ENCODE assay signal across 29 cellular contexts in the genomic region with DNA sequence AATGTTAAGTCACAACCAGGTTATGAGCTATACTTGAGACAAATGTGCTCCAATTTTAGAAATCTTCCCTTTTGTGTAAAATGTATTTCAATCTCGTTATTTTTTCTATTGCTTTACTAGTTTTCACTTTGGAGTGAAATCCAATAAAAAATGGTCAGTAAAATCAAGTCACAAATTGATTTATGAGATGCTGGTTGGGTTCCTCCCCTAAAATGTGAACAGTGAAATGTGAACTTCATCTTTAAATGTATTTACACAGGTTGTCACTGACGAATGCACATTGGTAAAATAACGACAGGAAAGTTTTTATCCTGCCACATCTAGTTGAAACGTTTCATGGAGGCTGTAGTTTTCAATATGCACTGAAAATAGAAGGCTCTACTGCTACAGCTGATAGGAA. TPM values are rescaled to one million over a fixed set of nuclear protein-coding genes. Genes with fewer than 3 reads are reported as not detected.
DNase-seq lines count a peak whose midpoint lies in the region; ATAC-seq and TF ChIP-seq lines count a peak whose summit lies in the region.
"Had no signal": no experiment of that assay in that cellular context is flagged by ENCODE, and none has a peak within 500 bp of the region (broad histone marks: within the 10 kb centered on the region; RNA-seq: fewer than 3 reads in every experiment).

No MANE protein-coding gene starts in this region.

- H3K4me3 ChIP-seq in HEK293 (ENCODE audit: low read depth, low read length) = no peak overlapping the region
- no peak overlapping the region for H3K4me3 ChIP-seq in brain microvascular endothelial cell (ENCODE audit: low read depth, low read length)
- H3K4me3 ChIP-seq: BLaER1 treated with 17β-estradiol and CSF1 and Interleukin-3, amounts not matched to agents 10 nM and 100 nM; GM12878; GM23338; HAP-1 had no signal

- in situ Hi-C loops in brain microvascular endothelial cell (cut with HindIII; ENCODE audit: low pct_ligation_motif_present, low sequenced_read_pairs) = no loop called here

- no peaks in the 10 kb centered on the region for H3K9me3 ChIP-seq in HEK293 (ENCODE audit: control insufficient read depth, insufficient read depth, low read depth, low read length)
- no peaks in the 10 kb centered on the region for H3K9me3 ChIP-seq in T-helper 17 cell (ENCODE audit: control insufficient read depth, low read length, poor library complexity, severe bottlenecking)
- H3K9me3 ChIP-seq: BLaER1 treated with 17β-estradiol and CSF1 and Interleukin-3, amounts not matched to agents 10 nM and 100 nM; HAP-1; SK-N-SH had no signal

- H3K4me1 ChIP-seq in HEK293 (ENCODE audit: control insufficient read depth, insufficient read depth, low read length) = peaks cover 18% of the 10 kb centered on the region

- CTCF ChIA-PET in HEK293 (lab: Yijun Ruan, JAX) = no interaction called here

- H3K27ac Mint-ChIP-seq in activated T-cell treated with anti-CD3 and anti-CD28 coated beads, Interleukin-2, amount 50 U/mL, for 72 hours = peak overlapping the region; percentile 65
- H3K27ac Mint-ChIP-seq in T-helper 17 cell = peak overlapping the region; percentile 24
- H3K27ac Mint-ChIP-seq: GM23338, IgD-negative memory B cell had no signal

- peaks cover 6 to 10% of the 10 kb centered on the region in 2 donors for H3K9me3 Mint-ChIP-seq in activated T-cell treated with anti-CD3 and anti-CD28 coated beads, Interleukin-2, amount 50 U/mL, for 72 hours
- H3K9me3 Mint-ChIP-seq: GM23338, IgD-negative memory B cell had no signal

- H3K36me3 ChIP-seq in HEK293 (ENCODE audit: control insufficient read depth in 2 of 2, insufficient read depth in 1 of 2, low read length in 2 of 2) (no peaks in the 10 kb centered on the region), brain microvascular endothelial cell (replicated peaks) (no peaks in the 10 kb centered on the region)
- H3K36me3 ChIP-seq: HAP-1 had no signal

- ATAC-seq in activated T-cell treated with anti-CD3 and anti-CD28 coated beads, Interleukin-2, amount 50 U/mL, for 72 hours (replicated peaks in 1 of 2) = no peak
- ATAC-seq in T-helper 17 cell = no peak
- ATAC-seq: GM12878, GM23338, PC-3 had no signal

- TF ChIP-seq CTCF in HEK293 (tag by site-specific recombination; IDR thresholded peaks at IDR 0.05) = no peak
- TF ChIP-seq CTCF in brain microvascular endothelial cell (IDR thresholded peaks at IDR 0.05; ENCODE audit: low read depth, low read length, missing control alignments) = no peak

- H3K4me1 Mint-ChIP-seq in activated T-cell treated with anti-CD3 and anti-CD28 coated beads, Interleukin-2, amount 50 U/mL, for 72 hours (ENCODE audit: low read depth) = peaks cover 62% of the 10 kb centered on the region
- H3K4me1 Mint-ChIP-seq in T-helper 17 cell = peaks cover 33% of the 10 kb centered on the region

- peaks cover 11 to 12% of the 10 kb centered on the region in 2 donors for H3K36me3 Mint-ChIP-seq in activated T-cell treated with anti-CD3 and anti-CD28 coated beads, Interleukin-2, amount 50 U/mL, for 72 hours (ENCODE audit: insufficient read depth in 2 of 2)
- no peaks in the 10 kb centered on the region for H3K36me3 Mint-ChIP-seq in T-helper 17 cell (ENCODE audit: low read depth)

- H3K4me3 Mint-ChIP-seq in activated T-cell treated with anti-CD3 and anti-CD28 coated beads, Interleukin-2, amount 50 U/mL, for 72 hours = peak overlapping the region in 1 of 2 donors; percentile 14
- H3K4me3 Mint-ChIP-seq in T-helper 17 cell = no peak overlapping the region
- H3K4me3 Mint-ChIP-seq: GM23338, IgD-negative memory B cell had no signal

- H3K27ac ChIP-seq in HEK293 (ENCODE audit: extremely low read depth, low read depth, low read length) (no peak overlapping the region), brain microvascular endothelial cell (no peak overlapping the region)
- H3K27ac ChIP-seq: BLaER1 treated with 17β-estradiol and CSF1 and Interleukin-3, amounts not matched to agents 10 nM and 100 nM had no signal

- POLR2A ChIA-PET in HEK293 (lab: Yijun Ruan, JAX) = no interaction called here

- no peak for DNase-seq in activated T-cell treated with anti-CD3 and anti-CD28 coated beads, Interleukin-2, amount 50 U/mL, for 72 hours
- DNase-seq in activated T-cell treated with anti-CD3 and anti-CD28 coated beads for 4 hours = no peak
- DNase-seq in T-helper 17 cell = no peak
- peak; percentile 21 for DNase-seq in retina
- DNase-seq in brain microvascular endothelial cell = no peak
- DNase-seq in LoVo (ENCODE audit: low spot score) = no peak
- DNase-seq in dermis blood vessel endothelial cell = no peak
- DNase-seq: AML-193; CD4-positive, alpha-beta memory T cell; COR-L47; EL; GDM1; NCI-H1092 treated with DMSO at 0.1 percent for 48 hours; NCI-H1436; NCI-H187; NCI-H2081 treated with DMSO at 0.1 percent for 48 hours; NCI-H2171 treated with DMSO at 0.1 percent for 48 hours; NCI-H345; NCI-H524; NCI-H748 treated with DMSO at 0.1 percent for 48 hours; NK-92 treated with Interleukin-12 subunit alpha and Interleukin-12 subunit beta, amount 100 ng/mL, for 24 hours; PC-3; SK-N-SH had no signal

- H3K27me3 Mint-ChIP-seq in activated T-cell treated with anti-CD3 and anti-CD28 coated beads, Interleukin-2, amount 50 U/mL, for 72 hours (ENCODE audit: low read depth) = no peaks in the 10 kb centered on the region
- no peaks in the 10 kb centered on the region for H3K27me3 Mint-ChIP-seq in T-helper 17 cell
- H3K27me3 Mint-ChIP-seq: CD4-positive, alpha-beta memory T cell; IgD-negative memory B cell had no signal

- no peaks in the 10 kb centered on the region for H3K27me3 ChIP-seq in brain microvascular endothelial cell (replicated peaks)
- H3K27me3 ChIP-seq: BLaER1 treated with 17β-estradiol and CSF1 and Interleukin-3, amounts not matched to agents 10 nM and 100 nM had no signal

TF ChIP-seq in HEK293, 187 proteins besides CTCF, POLR2A, EP300 and RAD21 (continues in another document):
- no peak for TF ChIP-seq ZNF2 (tag by site-specific recombination; IDR thresholded peaks at IDR 0.05)
- no peak for TF ChIP-seq ZFP41 (tag by site-specific recombination; IDR thresholded peaks at IDR 0.05; ENCODE audit: borderline replicate concordance)
- TF ChIP-seq ZNF529 (tag by site-specific recombination; IDR thresholded peaks at IDR 0.05; ENCODE audit: insufficient replicate concordance) = no peak
- TF ChIP-seq ZNF202 (tag by site-specific recombination; IDR thresholded peaks at IDR 0.05; ENCODE audit: borderline replicate concordance) = no peak
- peak; percentile 73 for TF ChIP-seq WT1 (tag by site-specific recombination; IDR thresholded peaks at IDR 0.05)
- no peak for TF ChIP-seq ZBTB8A (tag by site-specific recombination; IDR thresholded peaks at IDR 0.05)
- no peak for TF ChIP-seq ZNF280D (tag by site-specific recombination; IDR thresholded peaks at IDR 0.05)
- TF ChIP-seq SCRT1 (tag by site-specific recombination; IDR thresholded peaks at IDR 0.05; ENCODE audit: borderline replicate concordance) = no peak
- TF ChIP-seq PRDM1 (tag by site-specific recombination; IDR thresholded peaks at IDR 0.05) = 0 out of 2 replicates have a peak, but pooled peaks have one; percentile 21
- no peak for TF ChIP-seq ZNF114 (tag by site-specific recombination; IDR thresholded peaks at IDR 0.05)
- TF ChIP-seq ZNF324 (tag by site-specific recombination; IDR thresholded peaks at IDR 0.05) = no peak
- TF ChIP-seq, protein P1, sequence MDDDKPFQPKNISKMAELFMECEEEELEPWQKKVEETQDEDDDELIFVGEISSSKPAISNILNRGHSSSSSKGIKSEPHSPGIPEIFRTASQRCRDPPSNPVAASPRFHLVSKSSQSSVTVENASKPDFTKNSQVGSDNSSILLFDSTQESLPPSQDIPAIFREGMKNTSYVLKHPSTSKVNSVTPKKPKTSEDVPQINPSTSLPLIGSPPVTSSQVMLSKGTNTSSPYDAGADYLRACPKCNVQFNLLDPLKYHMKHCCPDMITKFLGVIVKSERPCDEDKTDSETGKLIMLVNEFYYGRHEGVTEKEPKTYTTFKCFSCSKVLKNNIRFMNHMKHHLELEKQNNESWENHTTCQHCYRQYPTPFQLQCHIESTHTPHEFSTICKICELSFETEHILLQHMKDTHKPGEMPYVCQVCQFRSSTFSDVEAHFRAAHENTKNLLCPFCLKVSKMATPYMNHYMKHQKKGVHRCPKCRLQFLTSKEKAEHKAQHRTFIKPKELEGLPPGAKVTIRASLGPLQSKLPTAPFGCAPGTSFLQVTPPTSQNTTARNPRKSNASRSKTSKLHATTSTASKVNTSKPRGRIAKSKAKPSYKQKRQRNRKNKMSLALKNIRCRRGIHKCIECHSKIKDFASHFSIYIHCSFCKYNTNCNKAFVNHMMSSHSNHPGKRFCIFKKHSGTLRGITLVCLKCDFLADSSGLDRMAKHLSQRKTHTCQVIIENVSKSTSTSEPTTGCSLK (tag by site-specific recombination; IDR thresholded peaks at IDR 0.05) = no peak
- TF ChIP-seq GLI2 (tag by site-specific recombination; IDR thresholded peaks at IDR 0.05; ENCODE audit: borderline replicate concordance, low read depth) = no peak

RNA-seq across cellular contexts. Expression of gene COX10, which starts 55.5 kb away (rescaled TPM):
- 10 to 100 TPM; 30.7 to 31.5 TPM for total RNA-seq in activated T-cell treated with anti-CD3 and anti-CD28 coated beads, Interleukin-2, amount 50 U/mL, for 72 hours
- total RNA-seq in T-helper 17 cell (10 to 100 TPM; 16.9 to 19.6 TPM), dermis blood vessel endothelial cell (14.1 and 21.1 TPM in 2 replicates)
